ENCODE assay signal across 37 cellular contexts in the genomic region with DNA sequence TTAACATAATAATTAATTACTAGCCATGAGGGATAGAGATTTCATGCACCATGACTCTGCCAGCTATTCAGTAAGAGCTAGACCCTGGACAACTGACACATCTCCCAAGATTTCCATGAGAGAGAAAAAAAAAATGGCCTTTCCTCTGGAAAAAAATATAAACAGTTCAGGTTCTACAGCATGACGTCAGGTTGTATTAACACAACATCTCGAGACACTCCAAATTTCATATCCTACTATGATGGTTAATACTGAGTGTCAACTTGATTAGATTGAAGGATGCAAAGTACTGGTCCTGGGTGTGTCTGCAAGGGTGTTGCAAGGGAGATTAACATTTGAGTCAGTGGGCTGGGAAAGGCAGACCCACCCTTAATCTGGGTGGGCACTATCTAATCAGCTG. TPM values are rescaled to one million over a fixed set of nuclear protein-coding genes. Genes with fewer than 3 reads are reported as not detected.
"Had no signal": no experiment of that assay in that cellular context is flagged by ENCODE, and none has a peak within 500 bp of the region (broad histone marks: within the 10 kb centered on the region; RNA-seq: fewer than 3 reads in every experiment).

No MANE protein-coding gene starts in this region.

- DNase-seq: activated effector memory CD4-positive, alpha-beta T cell treated with anti-CD3 and anti-CD28 coated beads, Interleukin-2, amount 50 U/mL, for 16 hours; activated effector memory CD4-positive, alpha-beta T cell treated with Interleukin-2 at 50 U/mL for 16 hours; activated gamma-delta T cell; activated gamma-delta T cell treated with Interleukin-2 at 50 U/mL for 16 hours; activated naive CD4-positive, alpha-beta T cell; activated naive CD4-positive, alpha-beta T cell treated with anti-CD3 and anti-CD28 coated beads for 36 hours; activated naive CD4-positive, alpha-beta T cell treated with anti-CD3 and anti-CD28 coated beads, Interleukin-2, amount 10 ng/mL, durations not matched to agents 7 days and 5 days; activated naive CD4-positive, alpha-beta T cell treated with anti-CD3 and anti-CD28 coated beads, Interleukin-2, amount 50 U/mL, for 16 hours; activated naive CD4-positive, alpha-beta T cell treated with Interleukin-2 at 50 U/mL for 16 hours; activated naive CD8-positive, alpha-beta T cell treated with anti-CD3 and anti-CD28 coated beads for 36 hours; activated naive CD8-positive, alpha-beta T cell treated with anti-CD3 and anti-CD28 coated beads, Interleukin-2, amount 10 ng/mL, durations not matched to agents 7 days and 5 days; activated naive CD8-positive, alpha-beta T cell treated with anti-CD3 and anti-CD28 coated beads, Interleukin-2, amount 50 U/mL, for 24 hours; activated T-cell treated with anti-CD3 and anti-CD28 coated beads, Interleukin-2, amount 50 U/mL, for 1 hour; activated T-cell treated with anti-CD3 and anti-CD28 coated beads, Interleukin-2, amount 50 U/mL, for 24 hours; activated T-cell treated with anti-CD3 and anti-CD28 coated beads, Interleukin-2, amount 50 U/mL, for 4 hours; activated T-cell treated with anti-CD3 and anti-CD28 coated beads, Interleukin-2, amount 50 U/mL, for 48 hours; activated T-cell treated with anti-CD3 and anti-CD28 coated beads, Interleukin-2, amount 50 U/mL, for 72 hours; adrenal gland; amniotic stem cell; amygdala; anterior cingulate cortex; aorta; body of pancreas; brain microvascular endothelial cell; caudate nucleus; central memory CD4-positive, alpha-beta T cell; cerebellar nuclear complex had no signal

- H3K27ac ChIP-seq: adrenal gland, ascending aorta, body of pancreas, brain microvascular endothelial cell, breast epithelium, cardiac muscle cell had no signal

- H3K27me3 ChIP-seq: adrenal gland, ascending aorta, body of pancreas, brain microvascular endothelial cell, breast epithelium had no signal

- H3K4me1 ChIP-seq: adrenal gland, ascending aorta, body of pancreas, breast epithelium had no signal

- H3K4me3 ChIP-seq: adrenal gland, ascending aorta, body of pancreas, breast epithelium, cardiac muscle cell had no signal

- H3K9me3 ChIP-seq: adrenal gland, ascending aorta, body of pancreas, breast epithelium had no signal

- H3K36me3 ChIP-seq: adrenal gland, ascending aorta, brain microvascular endothelial cell, breast epithelium, cardiac muscle cell had no signal

- FAIRE-seq: astrocyte, bronchial epithelial cell had no signal

- ATAC-seq: activated naive CD4-positive, alpha-beta T cell treated with anti-CD3 and anti-CD28 coated beads, Interleukin-2, amount 50 U/mL, for 72 hours; activated naive CD8-positive, alpha-beta T cell treated with anti-CD3 and anti-CD28 coated beads, Interleukin-2, amount 50 U/mL, for 24 hours; activated T-cell treated with anti-CD3 and anti-CD28 coated beads, Interleukin-2, amount 50 U/mL, for 4 hours; activated T-cell treated with anti-CD3 and anti-CD28 coated beads, Interleukin-2, amount 50 U/mL, for 72 hours; activated T-helper 17 cell treated with anti-CD3 and anti-CD28 coated beads, Interleukin-2, amount 50 U/mL, for 72 hours; body of pancreas had no signal

RNA-seq across cellular contexts. Expression of gene DBX2, which starts 11.1 kb away (rescaled TPM):
- total RNA-seq: activated naive CD4-positive, alpha-beta T cell treated with anti-CD3 and anti-CD28 coated beads for 36 hours; activated naive CD4-positive, alpha-beta T cell treated with anti-CD3 and anti-CD28 coated beads, Interleukin-2, amount 50 U/mL, for 72 hours; activated naive CD8-positive, alpha-beta T cell treated with anti-CD3 and anti-CD28 coated beads for 36 hours; activated naive CD8-positive, alpha-beta T cell treated with anti-CD3 and anti-CD28 coated beads, Interleukin-2, amount 10 ng/mL, durations not matched to agents 7 days and 5 days; activated T-cell treated with anti-CD3 and anti-CD28 coated beads, Interleukin-2, amount 50 U/mL, for 4 hours; activated T-cell treated with anti-CD3 and anti-CD28 coated beads, Interleukin-2, amount 50 U/mL, for 72 hours; activated T-helper 1 cell treated with anti-CD3 and anti-CD28 coated beads, Interleukin-12 subunit alpha, Interleukin-12 subunit beta, Interleukin-2, Interleukin-4 antibody, amounts not matched to agents 30 ng/mL and 10 ng/mL and 1 ng/mL, durations not matched to agents 14 hours and 24 hours and 36 hours; activated T-helper 17 cell treated with anti-CD3 and anti-CD28 coated beads, Interleukin-2, amount 50 U/mL, for 72 hours; activated T-helper 2 cell treated with anti-CD3 and anti-CD28 coated beads, Interferon-gamma antibody, Interleukin-2, Interleukin-4, amounts not matched to agents 10 μg/mL and 5 μg/mL and 100 μg/mL, durations not matched to agents 14 hours and 24 hours and 36 hours; adrenal gland; ascending aorta; astrocyte; body of pancreas; bronchial epithelial cell; cardiac muscle cell; chondrocyte had no signal
- polyA plus RNA-seq: aorta, cardiac muscle cell had no signal
